ENCODE assay signal across 15 cellular contexts in genomic region chr12:132393245-132393795, GRCh38.
DNase-seq lines count a peak whose midpoint lies in the region; ATAC-seq and TF ChIP-seq lines count a peak whose summit lies in the region.
"Had no signal": no experiment of that assay in that cellular context is flagged by ENCODE, and none has a peak within 500 bp of the region (broad histone marks: within the 10 kb centered on the region; RNA-seq: fewer than 3 reads in every experiment).

No MANE protein-coding gene starts in this region.

- no peak overlapping the region for H3K4me3 ChIP-seq in adrenal gland
- H3K4me3 ChIP-seq: HAP-1, suprapubic skin had no signal

- no peak for ATAC-seq in HG03565 (IDR thresholded peaks at IDR 0.05; ENCODE audit: unreplicated experiment)

- H3K36me3 ChIP-seq in adrenal gland (replicated peaks in 1 of 2), result no peaks in the 10 kb centered on the region
- H3K36me3 ChIP-seq: HAP-1, suprapubic skin had no signal

- peak; percentile 39 for DNase-seq in COLO829 (ENCODE audit: low spot score)
- DNase-seq in HK-2 (ENCODE audit: unreplicated experiment), result peak; percentile 86
- peak in 4 of 7 donors; percentile 34 to 61 (median 59) for DNase-seq in adrenal gland
- DNase-seq in posterior vena cava (ENCODE audit: low spot score), result peak; percentile 72
- no peak for DNase-seq in DMS153 treated with DMSO at 0.1 percent for 48 hours (lab: John Stamatoyannopoulos, UW; ENCODE audit: unreplicated experiment)
- DNase-seq in DMS53 (lab: John Stamatoyannopoulos, UW), result no peak
- no peak for DNase-seq in mucosa of gallbladder (ENCODE audit: low spot score)
- DNase-seq: activated CD4-positive, alpha-beta T cell treated with anti-CD3 and anti-CD28 coated beads for 1 hour; activated gamma-delta T cell; AML-193; NCI-H1694; NCI-H226 had no signal

- no peaks in the 10 kb centered on the region for H3K4me1 ChIP-seq in adrenal gland (replicated peaks in 1 of 2)
- H3K4me1 ChIP-seq: HAP-1, suprapubic skin had no signal

- no peak for TF ChIP-seq CTCF in adrenal gland (IDR thresholded peaks at IDR 0.05)

- no peaks in the 10 kb centered on the region for H3K9me3 ChIP-seq in adrenal gland (replicated peaks in 1 of 3)
- H3K9me3 ChIP-seq: HAP-1, suprapubic skin had no signal

- 50 to 53% (median 51%) methylated on average over 19 of the region's 19 CpGs for WGBS in adrenal gland, 4 donors

- H3K27ac ChIP-seq in adrenal gland, result no peak overlapping the region
- H3K27ac ChIP-seq: suprapubic skin had no signal

- TF ChIP-seq POLR2A in adrenal gland (IDR thresholded peaks at IDR 0.05), result no peak

- intact Hi-C loops in adrenal gland (cut with DNase I), result no loop called here
- intact Hi-C loops in posterior vena cava (cut with DNase I), result no loop called here

- peaks cover 22% of the 10 kb centered on the region for H3K27me3 ChIP-seq in adrenal gland

Comparison
In these comparisons a context has a peak if more than half of its experiments do, and no peak if none do; other contexts are left out.
1. DNase-seq: peak in COLO829 (single experiment), HK-2 (single experiment), adrenal gland (4 of 7) and posterior vena cava (single experiment); none in DMS153 treated with DMSO at 0.1 percent for 48 hours (single experiment), DMS53 (single experiment) and mucosa of gallbladder (single experiment).